ENCODE assay signal across 26 cellular contexts in genomic region chr2:182913064-182913463, GRCh38. TPM values are rescaled to one million over a fixed set of nuclear protein-coding genes. Genes with fewer than 3 reads are reported as not detected.
"Had no signal": no experiment of that assay in that cellular context is flagged by ENCODE, and none has a peak within 500 bp of the region (broad histone marks: within the 10 kb centered on the region; RNA-seq: fewer than 3 reads in every experiment).

No MANE protein-coding gene starts in this region.

- ATAC-seq: Panc1, PC-3, SK-N-SH treated with all-trans-retinoic acid at 6 μM for 48 hours had no signal

- H3K9me3 ChIP-seq: MG63 had no signal

- DNase-seq: IMR-90, Karpas-422, KG1, MG63, NCI-H1092, NCI-H1105 treated with DMSO at 0.1 percent for 48 hours, NCI-H1417 treated with DMSO at 0.1 percent for 48 hours, NCI-H146, NCI-H1694 treated with DMSO at 0.1 percent for 48 hours, NCI-H1930, NCI-H2081 treated with DMSO at 0.1 percent for 48 hours, NCI-H2171, NCI-H226, NCI-H446, NCI-H510A, NCI-H524 treated with DMSO at 0.1 percent for 48 hours, NCI-H69, NCI-H774, PC-3, SHP77 had no signal

- H3K4me3 ChIP-seq: MG63 had no signal

- H3K27me3 ChIP-seq: MG63 had no signal

- H3K27ac ChIP-seq: HL-60, RWPE1 had no signal

RNA-seq across cellular contexts. Expression of gene FRZB, which starts 46.6 kb away (rescaled TPM):
- total RNA-seq: OCI-LY7, SK-MEL-5 had no signal
